Comparison of ENCODE assay signal across 30 cellular contexts in genomic region chrX:102978594-102978993, GRCh38. TPM values are rescaled to one million over a fixed set of nuclear protein-coding genes. Genes with fewer than 3 reads are reported as not detected.
"Had no signal": no experiment of that assay in that cellular context is flagged by ENCODE, and none has a peak within 500 bp of the region (broad histone marks: within the 10 kb centered on the region; RNA-seq: fewer than 3 reads in every experiment).

No MANE protein-coding gene starts in this region.

- H3K36me3 Mint-ChIP-seq: mesothelial cell of epicardium, natural killer cell, neural progenitor cell had no signal

- H3K9me3 Mint-ChIP-seq: natural killer cell had no signal

- H3K27me3 Mint-ChIP-seq: progenitor cell of endocrine pancreas; stimulated activated memory B cell treated with anti-CD40 and anti-IgM and Interleukin-4, amounts not matched to agents 10 μg/mL and 1 μg/mL and 100 μg/mL, for 72 hours; stimulated activated naive CD8-positive, alpha-beta T cell treated with anti-CD3 and anti-CD28 coated beads, Interleukin-15, amount 100 ng/mL, for 72 hours had no signal

- H2AFZ ChIP-seq: neural progenitor cell had no signal

- H3K4me3 ChIP-seq: left ventricle myocardium inferior, lung, neural progenitor cell, ovary, right atrium auricular region, right lobe of liver, smooth muscle cell, thyroid gland, transverse colon, upper lobe of left lung, vagina had no signal

- H3K9ac ChIP-seq: neural progenitor cell had no signal

- H3K4me1 ChIP-seq: left ventricle myocardium inferior, neural progenitor cell, right atrium auricular region, right lobe of liver, thyroid gland, transverse colon, upper lobe of left lung, vagina had no signal

- H3K27me3 ChIP-seq: neural progenitor cell, neutrophil, ovary, right atrium auricular region, right lobe of liver, thyroid gland, transverse colon, upper lobe of left lung, vagina had no signal

- H3K4me3 Mint-ChIP-seq: mesothelial cell of epicardium; naive B cell; natural killer cell; nephron progenitor cell; neural progenitor cell; stimulated activated memory B cell treated with anti-CD40 and anti-IgM and Interleukin-4, amounts not matched to agents 10 μg/mL and 1 μg/mL and 100 μg/mL, for 72 hours; stimulated activated naive CD8-positive, alpha-beta T cell treated with anti-CD3 and anti-CD28 coated beads, Interleukin-15, amount 100 ng/mL, for 72 hours had no signal

- ATAC-seq: natural killer cell; right lobe of liver; stimulated activated memory B cell treated with anti-CD40 and anti-IgM and Interleukin-4, amounts not matched to agents 10 μg/mL and 1 μg/mL and 100 μg/mL, for 72 hours; stimulated activated naive CD8-positive, alpha-beta T cell treated with anti-CD3 and anti-CD28 coated beads, Interleukin-15, amount 100 ng/mL, for 72 hours had no signal

- H3K4me2 ChIP-seq: neural progenitor cell, smooth muscle cell had no signal

- DNase-seq: islet precursor cell; left ventricle myocardium inferior; mesendoderm; naive B cell; natural killer cell; nephron progenitor cell; occipital lobe; ovary; right lobe of liver; stimulated activated CD4-positive, alpha-beta T cell treated with anti-CD3 and anti-CD28 coated beads, Interleukin-1b, Interleukin-23, amount 100 ng/mL, for 48 hours; stimulated activated CD4-positive, alpha-beta T cell treated with anti-CD3 and anti-CD28 coated beads, Interleukin-2, amount 100 ng/mL, for 48 hours; stimulated activated CD4-positive, alpha-beta T cell treated with anti-CD3 and anti-CD28 coated beads, Interleukin-4, amount 100 ng/mL, for 4 hours; stimulated activated CD8-positive, alpha-beta memory T cell treated with anti-CD3 and anti-CD28 coated beads, Interleukin-4, amount 100 ng/mL, for 48 hours; stimulated activated naive CD4-positive, alpha-beta T cell treated with Interleukin-2 at 50 U/mL for 16 hours; stimulated activated naive CD8-positive, alpha-beta T cell treated with anti-CD3 and anti-CD28 coated beads, Interleukin-15, amount 100 ng/mL, for 72 hours; substantia nigra; thyroid gland; transverse colon had no signal

- H3K36me3 ChIP-seq: left ventricle myocardium inferior, neural progenitor cell, neutrophil, ovary, right atrium auricular region, right lobe of liver, thyroid gland, transverse colon, upper lobe of left lung, vagina had no signal

- H3K9me3 ChIP-seq: left ventricle myocardium inferior, neutrophil, ovary, right lobe of liver, thyroid gland, transverse colon, upper lobe of left lung, vagina had no signal

- H3K4me1 Mint-ChIP-seq: mesothelial cell of epicardium; naive B cell; natural killer cell; neural progenitor cell; stimulated activated memory B cell treated with anti-CD40 and anti-IgM and Interleukin-4, amounts not matched to agents 10 μg/mL and 1 μg/mL and 100 μg/mL, for 72 hours; stimulated activated naive CD8-positive, alpha-beta T cell treated with anti-CD3 and anti-CD28 coated beads, Interleukin-15, amount 100 ng/mL, for 72 hours had no signal

- H3K27ac ChIP-seq: left ventricle myocardium inferior, neural progenitor cell, neutrophil, ovary, right atrium auricular region, right lobe of liver, thyroid gland, transverse colon, upper lobe of left lung, vagina had no signal

- H3K27ac Mint-ChIP-seq: mesothelial cell of epicardium; naive B cell; natural killer cell; nephron progenitor cell; neural progenitor cell; progenitor cell of endocrine pancreas; stimulated activated memory B cell treated with anti-CD40 and anti-IgM and Interleukin-4, amounts not matched to agents 10 μg/mL and 1 μg/mL and 100 μg/mL, for 72 hours; stimulated activated naive CD8-positive, alpha-beta T cell treated with anti-CD3 and anti-CD28 coated beads, Interleukin-15, amount 100 ng/mL, for 72 hours had no signal

RNA-seq across cellular contexts. Expression of gene RAB40AL, which starts 41.5 kb away (rescaled TPM):
- total RNA-seq: kidney epithelial cell, left ventricle myocardium inferior, skeletal muscle tissue, smooth muscle cell had no signal
